Comparison of ENCODE assay signal across 16 cellular contexts in the genomic region with DNA sequence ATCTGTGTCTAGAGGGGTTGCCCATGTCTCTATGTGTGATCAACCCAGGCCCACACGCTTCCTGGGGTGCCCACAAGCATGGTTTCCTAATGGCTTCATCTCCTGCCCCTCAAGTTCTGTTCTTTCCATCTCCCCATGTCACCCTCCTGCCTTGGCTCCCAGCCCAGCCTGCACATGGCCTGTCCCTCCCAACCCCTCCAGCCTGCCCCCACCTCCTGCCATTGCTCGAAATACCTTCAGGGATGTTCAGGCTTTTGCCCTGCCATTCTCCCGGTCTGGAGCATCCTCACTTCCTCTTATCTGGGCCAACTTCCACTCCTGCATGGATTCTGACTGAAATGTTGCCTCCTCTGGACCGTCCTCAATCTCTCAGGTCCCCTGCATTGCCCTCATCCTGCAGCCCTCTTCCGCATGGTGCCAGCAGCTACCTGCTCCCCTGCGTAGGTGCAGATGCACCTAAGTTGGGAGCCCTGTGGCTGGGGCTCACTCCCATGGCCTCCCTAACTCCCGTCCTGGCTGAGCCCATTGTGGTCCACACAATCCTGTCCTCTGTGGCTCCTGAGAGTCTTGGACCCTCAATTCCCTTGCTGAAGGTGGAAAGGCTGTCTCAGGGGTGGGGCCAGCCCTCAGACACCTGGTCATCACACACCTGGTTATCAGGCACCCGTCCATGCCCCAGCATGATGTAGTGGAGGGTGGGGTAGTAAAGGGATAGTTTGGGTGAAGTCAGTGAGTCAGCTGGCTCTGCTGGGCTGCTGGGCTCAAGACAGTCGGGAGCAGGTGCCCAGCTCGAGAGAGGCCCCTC.
DNase-seq lines count a peak whose midpoint lies in the region; ATAC-seq, FAIRE-seq and TF ChIP-seq lines count a peak whose summit lies in the region.
"Had no signal": no experiment of that assay in that cellular context is flagged by ENCODE, and none has a peak within 500 bp of the region (broad histone marks: within the 10 kb centered on the region; RNA-seq: fewer than 3 reads in every experiment).

No MANE protein-coding gene starts in this region.

- H3K27me3 ChIP-seq in SK-N-SH (ENCODE audit: insufficient read depth): no peaks in the 10 kb centered on the region
- no peaks in the 10 kb centered on the region for H3K27me3 ChIP-seq in aorta (ENCODE audit: control insufficient read depth in 1 of 2, insufficient read depth in 2 of 2, low read length in 1 of 2)
- H3K27me3 ChIP-seq: BLaER1 had no signal

- 28% methylated on average over 10 of the region's 10 CpGs for WGBS in SK-N-SH (ENCODE audit: low lambda C conversion rate)
- 80 to 81% methylated on average over 10 of the region's 10 CpGs for WGBS in aorta, 2 donors

- no peak for TF ChIP-seq CTCF in SK-N-SH (IDR thresholded peaks at IDR 0.05)
- no peak for TF ChIP-seq CTCF in kidney (IDR thresholded peaks at IDR 0.05; ENCODE audit: borderline replicate concordance, extremely low read depth, insufficient read depth)

- CTCF ChIA-PET in SK-N-SH (lab: Yijun Ruan, JAX): no interaction called here

- DNase-seq in SK-N-SH: peak; percentile 65
- DNase-seq in kidney: peak; percentile 55
- DNase-seq in posterior vena cava (ENCODE audit: low spot score): peak; percentile 58
- DNase-seq in aorta: peak; percentile 29 to 33
- no peak for DNase-seq in NCI-H2029 treated with DMSO at 0.1 percent for 48 hours (lab: John Stamatoyannopoulos, UW)
- DNase-seq: AML-193, Caco-2, DND-41, GDM1, H7 had no signal

- H3K4me3 ChIP-seq in SK-N-SH (ENCODE audit: low read depth in 2 of 2, low read length in 1 of 2): no peak overlapping the region
- H3K4me3 ChIP-seq in kidney (ENCODE audit: low read length in 2 of 2): no peak overlapping the region
- no peak overlapping the region for H3K4me3 ChIP-seq in aorta (ENCODE audit: low read length in 2 of 2)
- H3K4me3 ChIP-seq: BLaER1, GM23338 had no signal

- no peak for TF ChIP-seq EP300 in SK-N-SH (IDR thresholded peaks at IDR 0.05; ENCODE audit: borderline replicate concordance in 1 of 2, low read depth in 1 of 2, low read length in 1 of 2)

- H2AFZ ChIP-seq in SK-N-SH (ENCODE audit: low read depth): no peak overlapping the region
- H2AFZ ChIP-seq: GM23338 had no signal

- H3K4me1 ChIP-seq in SK-N-SH (ENCODE audit: control insufficient read depth in 1 of 2, insufficient read depth in 2 of 2, low read depth in 1 of 2, low read length in 1 of 2) (peaks cover 0 to 9% of the 10 kb centered on the region in 2 experiments; a peak in 1 of 4 replicates), kidney (ENCODE audit: control insufficient read depth in 1 of 2, insufficient read depth in 1 of 2, low read depth in 1 of 2, low read length in 2 of 2) (no peaks in the 10 kb centered on the region), aorta (ENCODE audit: control insufficient read depth in 1 of 2, insufficient read depth in 2 of 2, low read length in 2 of 2) (no peaks in the 10 kb centered on the region)
- H3K4me1 ChIP-seq: Caco-2 had no signal

- H3K27ac ChIP-seq in SK-N-SH (ENCODE audit: low read depth in 2 of 2, low read length in 1 of 2) (no peak overlapping the region), kidney (ENCODE audit: low read depth in 2 of 2, low read length in 2 of 2) (no peak overlapping the region), aorta (ENCODE audit: low read depth in 1 of 2, low read length in 2 of 2) (no peak overlapping the region)
- H3K27ac ChIP-seq: 22Rv1, BLaER1 had no signal

- no peak overlapping the region for H3K4me2 ChIP-seq in SK-N-SH
- H3K4me2 ChIP-seq: BLaER1, GM23338 had no signal

- POLR2A ChIA-PET in SK-N-SH (lab: Yijun Ruan, JAX): no interaction called here

- FAIRE-seq in kidney (lab: Jason Lieb, UNC): no peak
- FAIRE-seq: GM12892 had no signal

- TF ChIP-seq RAD21 in SK-N-SH (IDR thresholded peaks at IDR 0.05; ENCODE audit: low read length): no peak

- intact Hi-C loops in kidney (cut with DNase I) (no loop called here), posterior vena cava (cut with DNase I) (no loop called here), aorta (cut with DNase I) (no loop called here)

- H3K9me3 ChIP-seq in SK-N-SH (no peaks in the 10 kb centered on the region), kidney (ENCODE audit: control insufficient read depth in 1 of 2, low read length in 2 of 2) (no peaks in the 10 kb centered on the region), aorta (ENCODE audit: control insufficient read depth, low read length) (no peaks in the 10 kb centered on the region)
- H3K9me3 ChIP-seq: BLaER1, Caco-2 had no signal

- no peak for ATAC-seq in SK-N-SH treated with all-trans-retinoic acid at 6 μM for 48 hours
- no peak for ATAC-seq in aorta (ENCODE audit: low FRiP score)
- ATAC-seq in HG03097 (IDR thresholded peaks at IDR 0.05; ENCODE audit: low FRiP score, unreplicated experiment): no peak
- ATAC-seq: GM23338 had no signal

- no peaks in the 10 kb centered on the region for H3F3A ChIP-seq in SK-N-SH (replicated peaks; ENCODE audit: insufficient read depth)

- no peaks in the 10 kb centered on the region for H3K9me2 ChIP-seq in SK-N-SH

- no peaks in the 10 kb centered on the region for H4K20me1 ChIP-seq in SK-N-SH (ENCODE audit: insufficient read depth)
- H4K20me1 ChIP-seq: BLaER1 had no signal

- H3K79me2 ChIP-seq in SK-N-SH (ENCODE audit: insufficient read depth): no peaks in the 10 kb centered on the region

- H3K9ac ChIP-seq in SK-N-SH (no peak overlapping the region), kidney (ENCODE audit: low read length in 2 of 2) (no peak overlapping the region)
- H3K9ac ChIP-seq: BLaER1 had no signal

- H3K36me3 ChIP-seq in SK-N-SH (replicated peaks in 1 of 2; ENCODE audit: control insufficient read depth in 1 of 2, insufficient read depth in 2 of 2, low read length in 1 of 2) (no peaks in the 10 kb centered on the region), kidney (ENCODE audit: control insufficient read depth in 1 of 2, insufficient read depth in 2 of 2, low read length in 2 of 2) (no peaks in the 10 kb centered on the region), aorta (ENCODE audit: control insufficient read depth in 1 of 2, insufficient read depth in 2 of 2, low read length in 1 of 2) (no peaks in the 10 kb centered on the region)
- H3K36me3 ChIP-seq: BLaER1 had no signal

TF ChIP-seq in SK-N-SH, 30 proteins besides CTCF, POLR2A, EP300 and RAD21:
- TF ChIP-seq MXI1 (IDR thresholded peaks at IDR 0.05; ENCODE audit: low read depth, low read length): peak; percentile 18; the same call in 1 of the 2 replicates
- no peak for TF ChIP-seq CHD2 (IDR thresholded peaks at IDR 0.05; ENCODE audit: low read length, partially characterized antibody)

TF ChIP-seq in SK-N-SH treated with all-trans-retinoic acid at 6 μM for 48 hours, 23 proteins besides CTCF, POLR2A, EP300 and RAD21:
- TF ChIP-seq SNAI2 (CRISPR knock-in tag; IDR thresholded peaks at IDR 0.05) (no peak), ZNF70 (CRISPR knock-in tag; IDR thresholded peaks at IDR 0.05) (no peak), OSR1 (CRISPR knock-in tag; IDR thresholded peaks at IDR 0.05) (no peak), ISL1 (CRISPR knock-in tag; IDR thresholded peaks at IDR 0.05) (no peak), ZNF8 (CRISPR knock-in tag; IDR thresholded peaks at IDR 0.05) (no peak), ZFP3 (CRISPR knock-in tag; IDR thresholded peaks at IDR 0.05) (no peak), RARB (CRISPR knock-in tag; IDR thresholded peaks at IDR 0.05) (no peak), CSDC2 (CRISPR knock-in tag; IDR thresholded peaks at IDR 0.05) (no peak)
- TF ChIP-seq, protein P1, sequence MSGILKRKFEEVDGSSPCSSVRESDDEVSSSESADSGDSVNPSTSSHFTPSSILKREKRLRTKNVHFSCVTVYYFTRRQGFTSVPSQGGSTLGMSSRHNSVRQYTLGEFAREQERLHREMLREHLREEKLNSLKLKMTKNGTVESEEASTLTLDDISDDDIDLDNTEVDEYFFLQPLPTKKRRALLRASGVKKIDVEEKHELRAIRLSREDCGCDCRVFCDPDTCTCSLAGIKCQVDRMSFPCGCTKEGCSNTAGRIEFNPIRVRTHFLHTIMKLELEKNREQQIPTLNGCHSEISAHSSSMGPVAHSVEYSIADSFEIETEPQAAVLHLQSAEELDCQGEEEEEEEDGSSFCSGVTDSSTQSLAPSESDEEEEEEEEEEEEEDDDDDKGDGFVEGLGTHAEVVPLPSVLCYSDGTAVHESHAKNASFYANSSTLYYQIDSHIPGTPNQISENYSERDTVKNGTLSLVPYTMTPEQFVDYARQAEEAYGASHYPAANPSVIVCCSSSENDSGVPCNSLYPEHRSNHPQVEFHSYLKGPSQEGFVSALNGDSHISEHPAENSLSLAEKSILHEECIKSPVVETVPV (CRISPR knock-in tag; IDR thresholded peaks at IDR 0.05): no peak
- TF ChIP-seq, protein P2, sequence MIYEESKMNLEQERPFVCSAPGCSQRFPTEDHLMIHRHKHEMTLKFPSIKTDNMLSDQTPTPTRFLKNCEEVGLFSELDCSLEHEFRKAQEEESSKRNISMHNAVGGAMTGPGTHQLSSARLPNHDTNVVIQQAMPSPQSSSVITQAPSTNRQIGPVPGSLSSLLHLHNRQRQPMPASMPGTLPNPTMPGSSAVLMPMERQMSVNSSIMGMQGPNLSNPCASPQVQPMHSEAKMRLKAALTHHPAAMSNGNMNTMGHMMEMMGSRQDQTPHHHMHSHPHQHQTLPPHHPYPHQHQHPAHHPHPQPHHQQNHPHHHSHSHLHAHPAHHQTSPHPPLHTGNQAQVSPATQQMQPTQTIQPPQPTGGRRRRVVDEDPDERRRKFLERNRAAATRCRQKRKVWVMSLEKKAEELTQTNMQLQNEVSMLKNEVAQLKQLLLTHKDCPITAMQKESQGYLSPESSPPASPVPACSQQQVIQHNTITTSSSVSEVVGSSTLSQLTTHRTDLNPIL (CRISPR knock-in tag; IDR thresholded peaks at IDR 0.05; ENCODE audit: low read depth): no peak
